8 cellular contexts compared by ENCODE assay signal in genomic region chr2:127434515-127434914, GRCh38. TPM values are rescaled to one million over a fixed set of nuclear protein-coding genes. Genes with fewer than 3 reads are reported as not detected.
"Had no signal": no experiment of that assay in that cellular context is flagged by ENCODE, and none has a peak within 500 bp of the region (broad histone marks: within the 10 kb centered on the region; RNA-seq: fewer than 3 reads in every experiment).

No MANE protein-coding gene starts in this region.

- DNase-seq: GDM1, GF-D8 had no signal

- H3K4me3 ChIP-seq: GM12878 had no signal

- ATAC-seq: GM12878 had no signal

- FAIRE-seq: G401.6, GM12878, GM12891, GM12892, GM18507, GM19239 had no signal

RNA-seq across cellular contexts. Expression of gene PROC, which starts 16.3 kb away (rescaled TPM):
- total RNA-seq: GM12878 had no signal
- polyA plus RNA-seq: GM12878 had no signal
